In genomic region chr2:240986787-240987411, GRCh38 we compare ENCODE assay signal across 9 cellular contexts. TPM values are rescaled to one million over a fixed set of nuclear protein-coding genes. Genes with fewer than 3 reads are reported as not detected.
DNase-seq lines count a peak whose midpoint lies in the region; ATAC-seq and TF ChIP-seq lines count a peak whose summit lies in the region.
"Had no signal": no experiment of that assay in that cellular context is flagged by ENCODE, and none has a peak within 500 bp of the region (broad histone marks: within the 10 kb centered on the region; RNA-seq: fewer than 3 reads in every experiment).

No MANE protein-coding gene starts in this region.

- H3K9me3 ChIP-seq in esophagus squamous epithelium = peaks cover 0 to 9% (median 0%) of the 10 kb centered on the region in 3 donors

- H3K27ac ChIP-seq in esophagus squamous epithelium = peak overlapping the region in 2 of 4 donors; percentile 11 to 52

- H3K4me3 ChIP-seq in AG09309 (ENCODE audit: control insufficient read depth, low read depth, low read length) = no peak overlapping the region
- no peak overlapping the region for H3K4me3 ChIP-seq in choroid plexus epithelial cell (ENCODE audit: low read depth, low read length)
- H3K4me3 ChIP-seq in esophagus squamous epithelium = no peak overlapping the region

- DNase-seq in AG09309 (ENCODE audit: low read depth) = peak; percentile 82
- peak; percentile 69 for DNase-seq in MV-4-11 (lab: John Stamatoyannopoulos, UW)
- peak; percentile 42 for DNase-seq in choroid plexus epithelial cell (ENCODE audit: low read depth)
- DNase-seq in myocyte (ENCODE audit: low read depth) = peak; percentile 44
- no peak for DNase-seq in GDM1 (lab: John Stamatoyannopoulos, UW)
- DNase-seq in esophagus squamous epithelium (lab: John Stamatoyannopoulos, UW) = no peak
- no peak for DNase-seq in stimulated activated CD4-positive, alpha-beta T cell treated with anti-CD3 and anti-CD28 coated beads, Interleukin-12 subunit alpha, Interleukin-12 subunit beta, amount 100 ng/mL, for 4 hours
- DNase-seq: NCI-H774 had no signal

- ATAC-seq in HG03442 (IDR thresholded peaks at IDR 0.05; ENCODE audit: unreplicated experiment) = no peak

- peaks cover 18 to 61% (median 36%) of the 10 kb centered on the region in 3 donors for H3K4me1 ChIP-seq in esophagus squamous epithelium

- TF ChIP-seq CTCF in AG09309 (IDR thresholded peaks at IDR 0.05; ENCODE audit: control insufficient read depth, insufficient read depth, low read depth, low read length, missing control alignments) = no peak
- TF ChIP-seq CTCF in choroid plexus epithelial cell (conservative IDR thresholded peaks at IDR 0.05; ENCODE audit: low read depth, low read length) = no peak
- TF ChIP-seq CTCF in esophagus squamous epithelium (IDR thresholded peaks at IDR 0.05) = no peak

- peaks cover 0 to 29% (median 0%) of the 10 kb centered on the region in 4 donors for H3K27me3 ChIP-seq in esophagus squamous epithelium

- H3K36me3 ChIP-seq in esophagus squamous epithelium = no peaks in the 10 kb centered on the region

- WGBS in esophagus squamous epithelium, 2 donors = 4 to 12% methylated on average over 3 to 5 of the region's 11 CpGs

- intact Hi-C loops in esophagus squamous epithelium (cut with DNase I) = no loop called here

- no peak for TF ChIP-seq POLR2A in esophagus squamous epithelium (IDR thresholded peaks at IDR 0.05)

RNA-seq across cellular contexts. Expression of gene SNED1, which starts 11.5 kb away (rescaled TPM):
- total RNA-seq in myocyte (12.5 and 18.5 TPM in 2 replicates), esophagus squamous epithelium (10 to 100 TPM in 1 of 4 donors, 1 to 10 TPM in 3; 3.3 to 13.9 (median 4.8) TPM)
- polyA plus RNA-seq in myocyte (2012) = 12.7 TPM

Comparison
In these comparisons a context has a peak if more than half of its experiments do, and no peak if none do; other contexts are left out.
1. DNase-seq: peak in AG09309 (single experiment), MV-4-11 (single experiment), choroid plexus epithelial cell (single experiment) and myocyte (single experiment); none in GDM1 (single experiment), esophagus squamous epithelium (single experiment) and stimulated activated CD4-positive, alpha-beta T cell treated with anti-CD3 and anti-CD28 coated beads, Interleukin-12 subunit alpha, Interleukin-12 subunit beta, amount 100 ng/mL, for 4 hours (single experiment).